In the genomic region with DNA sequence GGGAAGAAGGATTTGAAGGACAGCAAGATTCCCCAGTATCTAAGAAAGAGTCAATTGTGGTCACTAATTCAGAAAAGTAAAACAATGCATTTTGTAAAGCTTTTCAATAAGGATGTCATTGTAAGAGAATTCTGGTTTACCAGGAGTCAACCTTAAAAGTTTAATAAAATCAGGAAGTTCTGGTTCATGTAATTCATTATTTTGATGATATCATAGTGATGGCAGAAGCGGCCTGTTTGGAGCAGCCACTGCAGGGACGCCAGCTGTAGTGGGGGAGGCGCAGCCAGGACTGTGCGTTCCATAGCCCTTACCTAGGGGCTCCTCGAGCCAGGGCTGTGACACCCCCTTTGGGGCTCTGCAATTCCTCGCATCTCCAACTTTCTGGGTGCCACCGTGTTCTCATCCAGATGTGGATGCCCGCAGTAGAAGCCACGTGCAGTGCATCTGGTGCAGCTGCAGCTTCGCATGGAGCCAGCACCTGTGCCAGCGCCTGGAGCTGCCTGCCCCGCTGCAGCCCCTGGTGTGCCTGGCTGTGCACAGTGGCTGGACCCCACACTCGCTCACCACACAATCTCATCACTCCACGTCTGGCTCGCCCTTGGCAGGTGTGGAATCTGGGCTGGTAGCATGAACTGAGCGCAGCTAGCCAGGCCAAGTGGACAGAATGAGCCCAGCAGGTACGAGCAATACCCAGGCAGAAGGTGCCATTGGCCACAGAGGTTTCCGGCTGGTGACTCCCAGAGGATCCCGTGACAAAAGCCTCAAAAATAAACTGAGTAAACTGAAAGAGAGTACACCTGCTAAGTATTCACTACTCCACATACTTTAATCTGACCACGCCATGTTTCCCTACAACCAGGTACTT, we compare ENCODE assay signal across 1 cellular context.
A peak's percentile ranks its signal among the peaks of the same experiment; 100 is the strongest.
TF ChIP-seq lines count a peak whose summit lies in the region.

No MANE protein-coding gene starts in this region.

TF ChIP-seq in SK-N-SH treated with all-trans-retinoic acid at 6 μM for 48 hours, 23 proteins besides CTCF, POLR2A, EP300 and RAD21 (continued from another document):
- TF ChIP-seq ARNTL (CRISPR knock-in tag; IDR thresholded peaks at IDR 0.05; ENCODE audit: borderline replicate concordance, low read depth) (no peak), BACH2 (CRISPR knock-in tag; IDR thresholded peaks at IDR 0.05; ENCODE audit: borderline replicate concordance) (no peak), ZNF565 (CRISPR knock-in tag; conservative IDR thresholded peaks at IDR 0.05; ENCODE audit: low read depth) (peak; percentile 16; the same call in 1 of the 2 replicates)
TF ChIP-seq in SK-N-SH treated with all-trans-retinoic acid at 6 μM for 48 hours: peak in this region for 11.
